ENCODE assay signal across 1 cellular context in the genomic region with DNA sequence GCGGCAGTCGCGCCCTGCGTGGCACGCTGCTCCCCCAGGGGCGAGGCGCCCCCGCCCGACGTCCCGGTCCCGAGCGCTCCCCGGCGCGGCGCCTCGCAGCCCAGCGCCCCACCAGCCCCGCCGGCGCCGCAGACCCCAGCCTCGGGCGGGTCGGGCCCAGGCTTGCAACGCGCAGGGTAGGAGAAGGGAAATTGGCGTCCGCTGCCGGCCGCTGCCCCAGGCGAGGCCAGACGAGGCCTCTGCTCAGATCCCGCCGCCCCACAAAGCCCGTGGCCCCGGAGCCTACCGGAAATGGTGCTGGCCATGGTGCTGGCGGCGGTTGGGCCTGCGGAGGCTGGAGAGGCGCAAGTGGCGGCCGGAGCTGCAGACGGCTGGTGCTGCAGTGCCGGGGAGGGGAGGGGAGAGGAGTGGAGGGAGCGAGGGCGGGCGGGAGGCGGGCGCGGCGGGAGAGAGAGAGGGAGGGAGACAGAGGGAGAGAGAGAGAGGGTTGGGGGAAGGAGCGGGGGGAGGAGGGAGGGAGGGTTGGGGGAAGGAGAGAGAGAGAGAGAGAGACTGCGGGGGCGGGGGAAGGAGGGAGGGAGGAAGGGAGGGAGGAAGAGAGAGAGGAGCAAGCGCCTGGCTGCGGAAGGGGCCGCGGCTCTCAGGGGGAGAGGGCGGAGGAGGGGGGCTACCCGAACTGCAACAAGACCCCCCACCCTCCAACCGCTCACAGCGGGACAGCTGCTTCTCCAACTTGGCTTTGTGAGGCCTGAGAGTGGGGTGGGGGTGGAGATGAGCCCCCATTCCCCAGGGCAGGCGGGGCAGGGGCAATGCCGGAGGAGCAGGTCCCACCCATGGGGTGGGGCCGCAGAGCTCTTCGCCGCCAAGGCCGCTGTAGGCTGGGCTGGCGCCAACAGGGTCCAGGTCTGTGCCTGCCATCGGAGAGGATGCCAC.
A peak's percentile ranks its signal among the peaks of the same experiment; 100 is the strongest.
TF ChIP-seq lines count a peak whose summit lies in the region.

A gene (minus strand): TSS at position 384 of the 933 bp plus-strand sequence. CDS start 79 bp downstream, at position 305.

TF ChIP-seq in K562, 482 proteins besides CTCF, POLR2A, EP300 and RAD21 (continued from another document and continues in another):
- TF ChIP-seq SRSF3 (IDR thresholded peaks at IDR 0.05; ENCODE audit: insufficient read depth, low read length), result no peak
- TF ChIP-seq, protein P1, sequence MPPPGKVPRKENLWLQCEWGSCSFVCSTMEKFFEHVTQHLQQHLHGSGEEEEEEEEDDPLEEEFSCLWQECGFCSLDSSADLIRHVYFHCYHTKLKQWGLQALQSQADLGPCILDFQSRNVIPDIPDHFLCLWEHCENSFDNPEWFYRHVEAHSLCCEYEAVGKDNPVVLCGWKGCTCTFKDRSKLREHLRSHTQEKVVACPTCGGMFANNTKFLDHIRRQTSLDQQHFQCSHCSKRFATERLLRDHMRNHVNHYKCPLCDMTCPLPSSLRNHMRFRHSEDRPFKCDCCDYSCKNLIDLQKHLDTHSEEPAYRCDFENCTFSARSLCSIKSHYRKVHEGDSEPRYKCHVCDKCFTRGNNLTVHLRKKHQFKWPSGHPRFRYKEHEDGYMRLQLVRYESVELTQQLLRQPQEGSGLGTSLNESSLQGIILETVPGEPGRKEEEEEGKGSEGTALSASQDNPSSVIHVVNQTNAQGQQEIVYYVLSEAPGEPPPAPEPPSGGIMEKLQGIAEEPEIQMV (tag; conservative IDR thresholded peaks at IDR 0.05; ENCODE audit: low read depth), result no peak
- peak in 2 of 3 experiments; percentile 20 to 72 for TF ChIP-seq YY1 (IDR thresholded peaks at IDR 0.05; ENCODE audit: borderline replicate concordance in 1 of 3, control insufficient read depth in 1 of 3, extremely low read depth in 1 of 3, insufficient read depth in 3 of 3, insufficient read length in 1 of 3, insufficient replicate concordance in 2 of 3, low read depth in 1 of 3, low read length in 2 of 3)
- TF ChIP-seq, protein P2, sequence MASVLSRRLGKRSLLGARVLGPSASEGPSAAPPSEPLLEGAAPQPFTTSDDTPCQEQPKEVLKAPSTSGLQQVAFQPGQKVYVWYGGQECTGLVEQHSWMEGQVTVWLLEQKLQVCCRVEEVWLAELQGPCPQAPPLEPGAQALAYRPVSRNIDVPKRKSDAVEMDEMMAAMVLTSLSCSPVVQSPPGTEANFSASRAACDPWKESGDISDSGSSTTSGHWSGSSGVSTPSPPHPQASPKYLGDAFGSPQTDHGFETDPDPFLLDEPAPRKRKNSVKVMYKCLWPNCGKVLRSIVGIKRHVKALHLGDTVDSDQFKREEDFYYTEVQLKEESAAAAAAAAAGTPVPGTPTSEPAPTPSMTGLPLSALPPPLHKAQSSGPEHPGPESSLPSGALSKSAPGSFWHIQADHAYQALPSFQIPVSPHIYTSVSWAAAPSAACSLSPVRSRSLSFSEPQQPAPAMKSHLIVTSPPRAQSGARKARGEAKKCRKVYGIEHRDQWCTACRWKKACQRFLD (CRISPR knock-in tag; IDR thresholded peaks at IDR 0.05), result peak; percentile 29; the same call in 1 of the 2 replicates
- no peak for TF ChIP-seq MCM3 (IDR thresholded peaks at IDR 0.05)
- TF ChIP-seq, protein P3, sequence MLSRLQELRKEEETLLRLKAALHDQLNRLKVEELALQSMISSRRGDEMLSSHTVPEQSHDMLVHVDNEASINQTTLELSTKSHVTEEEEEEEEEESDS (CRISPR knock-in tag; IDR thresholded peaks at IDR 0.05), result no peak
- peak; percentile 89 for TF ChIP-seq TGIF2 (CRISPR knock-in tag; IDR thresholded peaks at IDR 0.05)
- TF ChIP-seq WHSC1 (IDR thresholded peaks at IDR 0.05; ENCODE audit: low read length), result no peak
- TF ChIP-seq MEF2D (tag; conservative IDR thresholded peaks at IDR 0.05; ENCODE audit: low read depth), result no peak
- TF ChIP-seq, protein P4, sequence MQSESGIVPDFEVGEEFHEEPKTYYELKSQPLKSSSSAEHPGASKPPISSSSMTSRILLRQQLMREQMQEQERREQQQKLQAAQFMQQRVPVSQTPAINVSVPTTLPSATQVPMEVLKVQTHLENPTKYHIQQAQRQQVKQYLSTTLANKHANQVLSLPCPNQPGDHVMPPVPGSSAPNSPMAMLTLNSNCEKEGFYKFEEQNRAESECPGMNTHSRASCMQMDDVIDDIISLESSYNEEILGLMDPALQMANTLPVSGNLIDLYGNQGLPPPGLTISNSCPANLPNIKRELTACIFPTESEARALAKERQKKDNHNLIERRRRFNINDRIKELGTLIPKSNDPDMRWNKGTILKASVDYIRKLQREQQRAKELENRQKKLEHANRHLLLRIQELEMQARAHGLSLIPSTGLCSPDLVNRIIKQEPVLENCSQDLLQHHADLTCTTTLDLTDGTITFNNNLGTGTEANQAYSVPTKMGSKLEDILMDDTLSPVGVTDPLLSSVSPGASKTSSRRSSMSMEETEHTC (IDR thresholded peaks at IDR 0.05), result no peak
- TF ChIP-seq E2F3 (CRISPR knock-in tag; IDR thresholded peaks at IDR 0.05), result no peak; the same call in 1 of the 2 replicates
- TF ChIP-seq HCFC1 (IDR thresholded peaks at IDR 0.05; ENCODE audit: low read depth, low read length), result peak; percentile 47; the same call in 1 of the 2 replicates
- TF ChIP-seq, protein P5, sequence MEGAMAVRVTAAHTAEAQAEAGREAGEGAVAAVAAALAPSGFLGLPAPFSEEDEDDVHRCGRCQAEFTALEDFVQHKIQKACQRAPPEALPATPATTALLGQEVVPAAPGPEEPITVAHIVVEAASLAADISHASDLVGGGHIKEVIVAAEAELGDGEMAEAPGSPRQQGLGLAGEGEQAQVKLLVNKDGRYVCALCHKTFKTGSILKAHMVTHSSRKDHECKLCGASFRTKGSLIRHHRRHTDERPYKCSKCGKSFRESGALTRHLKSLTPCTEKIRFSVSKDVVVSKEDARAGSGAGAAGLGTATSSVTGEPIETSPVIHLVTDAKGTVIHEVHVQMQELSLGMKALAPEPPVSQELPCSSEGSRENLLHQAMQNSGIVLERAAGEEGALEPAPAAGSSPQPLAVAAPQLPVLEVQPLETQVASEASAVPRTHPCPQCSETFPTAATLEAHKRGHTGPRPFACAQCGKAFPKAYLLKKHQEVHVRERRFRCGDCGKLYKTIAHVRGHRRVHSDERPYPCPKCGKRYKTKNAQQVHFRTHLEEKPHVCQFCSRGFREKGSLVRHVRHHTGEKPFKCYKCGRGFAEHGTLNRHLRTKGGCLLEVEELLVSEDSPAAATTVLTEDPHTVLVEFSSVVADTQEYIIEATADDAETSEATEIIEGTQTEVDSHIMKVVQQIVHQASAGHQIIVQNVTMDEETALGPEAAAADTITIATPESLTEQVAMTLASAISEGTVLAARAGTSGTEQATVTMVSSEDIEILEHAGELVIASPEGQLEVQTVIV (CRISPR knock-in tag; IDR thresholded peaks at IDR 0.05; ENCODE audit: borderline replicate concordance), result no peak
- TF ChIP-seq HDAC1 (IDR thresholded peaks at IDR 0.05), result peak; percentile 36 to 97; a peak in 2 of 4 replicates
- no peak for TF ChIP-seq PURB (CRISPR knock-in tag; IDR thresholded peaks at IDR 0.05; ENCODE audit: low read depth)
- no peak for TF ChIP-seq CBX8 (IDR thresholded peaks at IDR 0.05; ENCODE audit: borderline replicate concordance, extremely low read depth, low read depth, low read length, poor library complexity, severe bottlenecking)
- TF ChIP-seq SMC3 (conservative IDR thresholded peaks at IDR 0.05; ENCODE audit: insufficient read depth, low read depth, low read length), result 0 out of 2 replicates have a peak, but pooled peaks have one; percentile 17
- TF ChIP-seq, protein P6, sequence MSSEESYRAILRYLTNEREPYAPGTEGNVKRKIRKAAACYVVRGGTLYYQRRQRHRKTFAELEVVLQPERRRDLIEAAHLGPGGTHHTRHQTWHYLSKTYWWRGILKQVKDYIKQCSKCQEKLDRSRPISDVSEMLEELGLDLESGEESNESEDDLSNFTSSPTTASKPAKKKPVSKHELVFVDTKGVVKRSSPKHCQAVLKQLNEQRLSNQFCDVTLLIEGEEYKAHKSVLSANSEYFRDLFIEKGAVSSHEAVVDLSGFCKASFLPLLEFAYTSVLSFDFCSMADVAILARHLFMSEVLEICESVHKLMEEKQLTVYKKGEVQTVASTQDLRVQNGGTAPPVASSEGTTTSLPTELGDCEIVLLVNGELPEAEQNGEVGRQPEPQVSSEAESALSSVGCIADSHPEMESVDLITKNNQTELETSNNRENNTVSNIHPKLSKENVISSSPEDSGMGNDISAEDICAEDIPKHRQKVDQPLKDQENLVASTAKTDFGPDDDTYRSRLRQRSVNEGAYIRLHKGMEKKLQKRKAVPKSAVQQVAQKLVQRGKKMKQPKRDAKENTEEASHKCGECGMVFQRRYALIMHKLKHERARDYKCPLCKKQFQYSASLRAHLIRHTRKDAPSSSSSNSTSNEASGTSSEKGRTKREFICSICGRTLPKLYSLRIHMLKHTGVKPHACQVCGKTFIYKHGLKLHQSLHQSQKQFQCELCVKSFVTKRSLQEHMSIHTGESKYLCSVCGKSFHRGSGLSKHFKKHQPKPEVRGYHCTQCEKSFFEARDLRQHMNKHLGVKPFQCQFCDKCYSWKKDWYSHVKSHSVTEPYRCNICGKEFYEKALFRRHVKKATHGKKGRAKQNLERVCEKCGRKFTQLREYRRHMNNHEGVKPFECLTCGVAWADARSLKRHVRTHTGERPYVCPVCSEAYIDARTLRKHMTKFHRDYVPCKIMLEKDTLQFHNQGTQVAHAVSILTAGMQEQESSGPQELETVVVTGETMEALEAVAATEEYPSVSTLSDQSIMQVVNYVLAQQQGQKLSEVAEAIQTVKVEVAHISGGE (CRISPR knock-in tag; IDR thresholded peaks at IDR 0.05), result peak; percentile 23 to 90 (median 51); a peak in 4 of 6 replicates
- no peak for TF ChIP-seq SETDB1 (IDR thresholded peaks at IDR 0.05; ENCODE audit: low read length)
- TF ChIP-seq CBX3 (IDR thresholded peaks at IDR 0.05; ENCODE audit: borderline replicate concordance in 1 of 2, low read length in 2 of 2), result peak in 1 of 2 experiments; percentile 19; a peak in 1 of 3 replicates
- no peak; the same call in 1 of the 2 replicates for TF ChIP-seq SMARCC2 (IDR thresholded peaks at IDR 0.05; ENCODE audit: low read depth)
- peak; percentile 57; the same call in 1 of the 2 replicates for TF ChIP-seq MYC (IDR thresholded peaks at IDR 0.05; ENCODE audit: low read depth, low read length)
- TF ChIP-seq MYC (CRISPR knock-in tag; IDR thresholded peaks at IDR 0.05; ENCODE audit: borderline replicate concordance, low read depth), result no peak
- TF ChIP-seq, protein P7, sequence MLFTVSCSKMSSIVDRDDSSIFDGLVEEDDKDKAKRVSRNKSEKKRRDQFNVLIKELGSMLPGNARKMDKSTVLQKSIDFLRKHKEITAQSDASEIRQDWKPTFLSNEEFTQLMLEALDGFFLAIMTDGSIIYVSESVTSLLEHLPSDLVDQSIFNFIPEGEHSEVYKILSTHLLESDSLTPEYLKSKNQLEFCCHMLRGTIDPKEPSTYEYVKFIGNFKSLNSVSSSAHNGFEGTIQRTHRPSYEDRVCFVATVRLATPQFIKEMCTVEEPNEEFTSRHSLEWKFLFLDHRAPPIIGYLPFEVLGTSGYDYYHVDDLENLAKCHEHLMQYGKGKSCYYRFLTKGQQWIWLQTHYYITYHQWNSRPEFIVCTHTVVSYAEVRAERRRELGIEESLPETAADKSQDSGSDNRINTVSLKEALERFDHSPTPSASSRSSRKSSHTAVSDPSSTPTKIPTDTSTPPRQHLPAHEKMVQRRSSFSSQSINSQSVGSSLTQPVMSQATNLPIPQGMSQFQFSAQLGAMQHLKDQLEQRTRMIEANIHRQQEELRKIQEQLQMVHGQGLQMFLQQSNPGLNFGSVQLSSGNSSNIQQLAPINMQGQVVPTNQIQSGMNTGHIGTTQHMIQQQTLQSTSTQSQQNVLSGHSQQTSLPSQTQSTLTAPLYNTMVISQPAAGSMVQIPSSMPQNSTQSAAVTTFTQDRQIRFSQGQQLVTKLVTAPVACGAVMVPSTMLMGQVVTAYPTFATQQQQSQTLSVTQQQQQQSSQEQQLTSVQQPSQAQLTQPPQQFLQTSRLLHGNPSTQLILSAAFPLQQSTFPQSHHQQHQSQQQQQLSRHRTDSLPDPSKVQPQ (CRISPR knock-in tag; IDR thresholded peaks at IDR 0.05; ENCODE audit: borderline replicate concordance), result no peak
- peak; percentile 6 for TF ChIP-seq RBBP5 (IDR thresholded peaks at IDR 0.05; ENCODE audit: borderline replicate concordance, insufficient read depth, low read length, poor library complexity, severe bottlenecking)
- no peak for TF ChIP-seq MYBL2 (IDR thresholded peaks at IDR 0.05; ENCODE audit: low read depth)
- no peak for TF ChIP-seq MYBL2 (CRISPR knock-in tag; IDR thresholded peaks at IDR 0.05; ENCODE audit: borderline replicate concordance)
- TF ChIP-seq, protein P8, sequence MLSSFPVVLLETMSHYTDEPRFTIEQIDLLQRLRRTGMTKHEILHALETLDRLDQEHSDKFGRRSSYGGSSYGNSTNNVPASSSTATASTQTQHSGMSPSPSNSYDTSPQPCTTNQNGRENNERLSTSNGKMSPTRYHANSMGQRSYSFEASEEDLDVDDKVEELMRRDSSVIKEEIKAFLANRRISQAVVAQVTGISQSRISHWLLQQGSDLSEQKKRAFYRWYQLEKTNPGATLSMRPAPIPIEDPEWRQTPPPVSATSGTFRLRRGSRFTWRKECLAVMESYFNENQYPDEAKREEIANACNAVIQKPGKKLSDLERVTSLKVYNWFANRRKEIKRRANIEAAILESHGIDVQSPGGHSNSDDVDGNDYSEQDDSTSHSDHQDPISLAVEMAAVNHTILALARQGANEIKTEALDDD (IDR thresholded peaks at IDR 0.05), result no peak
- no peak for TF ChIP-seq SP2 (IDR thresholded peaks at IDR 0.05; ENCODE audit: extremely low read depth, low read depth, low read length, poor library complexity, severe bottlenecking)
- TF ChIP-seq MTA2 (IDR thresholded peaks at IDR 0.05; ENCODE audit: low read depth), result no peak
- no peak for TF ChIP-seq SNIP1 (IDR thresholded peaks at IDR 0.05; ENCODE audit: low read depth)
- TF ChIP-seq MCM5 (IDR thresholded peaks at IDR 0.05; ENCODE audit: low read depth), result no peak
- TF ChIP-seq, protein P9, sequence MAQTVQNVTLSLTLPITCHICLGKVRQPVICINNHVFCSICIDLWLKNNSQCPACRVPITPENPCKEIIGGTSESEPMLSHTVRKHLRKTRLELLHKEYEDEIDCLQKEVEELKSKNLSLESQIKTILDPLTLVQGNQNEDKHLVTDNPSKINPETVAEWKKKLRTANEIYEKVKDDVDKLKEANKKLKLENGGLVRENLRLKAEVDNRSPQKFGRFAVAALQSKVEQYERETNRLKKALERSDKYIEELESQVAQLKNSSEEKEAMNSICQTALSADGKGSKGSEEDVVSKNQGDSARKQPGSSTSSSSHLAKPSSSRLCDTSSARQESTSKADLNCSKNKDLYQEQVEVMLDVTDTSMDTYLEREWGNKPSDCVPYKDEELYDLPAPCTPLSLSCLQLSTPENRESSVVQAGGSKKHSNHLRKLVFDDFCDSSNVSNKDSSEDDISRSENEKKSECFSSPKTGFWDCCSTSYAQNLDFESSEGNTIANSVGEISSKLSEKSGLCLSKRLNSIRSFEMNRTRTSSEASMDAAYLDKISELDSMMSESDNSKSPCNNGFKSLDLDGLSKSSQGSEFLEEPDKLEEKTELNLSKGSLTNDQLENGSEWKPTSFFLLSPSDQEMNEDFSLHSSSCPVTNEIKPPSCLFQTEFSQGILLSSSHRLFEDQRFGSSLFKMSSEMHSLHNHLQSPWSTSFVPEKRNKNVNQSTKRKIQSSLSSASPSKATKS (CRISPR knock-in tag; IDR thresholded peaks at IDR 0.05), result no peak
- no peak for TF ChIP-seq ZNF586 (CRISPR knock-in tag; conservative IDR thresholded peaks at IDR 0.05)
- no peak for TF ChIP-seq ZNF717 (CRISPR knock-in tag; IDR thresholded peaks at IDR 0.05)
- TF ChIP-seq, protein P10, sequence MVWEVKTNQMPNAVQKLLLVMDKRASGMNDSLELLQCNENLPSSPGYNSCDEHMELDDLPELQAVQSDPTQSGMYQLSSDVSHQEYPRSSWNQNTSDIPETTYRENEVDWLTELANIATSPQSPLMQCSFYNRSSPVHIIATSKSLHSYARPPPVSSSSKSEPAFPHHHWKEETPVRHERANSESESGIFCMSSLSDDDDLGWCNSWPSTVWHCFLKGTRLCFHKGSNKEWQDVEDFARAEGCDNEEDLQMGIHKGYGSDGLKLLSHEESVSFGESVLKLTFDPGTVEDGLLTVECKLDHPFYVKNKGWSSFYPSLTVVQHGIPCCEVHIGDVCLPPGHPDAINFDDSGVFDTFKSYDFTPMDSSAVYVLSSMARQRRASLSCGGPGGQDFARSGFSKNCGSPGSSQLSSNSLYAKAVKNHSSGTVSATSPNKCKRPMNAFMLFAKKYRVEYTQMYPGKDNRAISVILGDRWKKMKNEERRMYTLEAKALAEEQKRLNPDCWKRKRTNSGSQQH (CRISPR knock-in tag; IDR thresholded peaks at IDR 0.05), result no peak
